ENCODE assay signal across 32 cellular contexts in the genomic region with DNA sequence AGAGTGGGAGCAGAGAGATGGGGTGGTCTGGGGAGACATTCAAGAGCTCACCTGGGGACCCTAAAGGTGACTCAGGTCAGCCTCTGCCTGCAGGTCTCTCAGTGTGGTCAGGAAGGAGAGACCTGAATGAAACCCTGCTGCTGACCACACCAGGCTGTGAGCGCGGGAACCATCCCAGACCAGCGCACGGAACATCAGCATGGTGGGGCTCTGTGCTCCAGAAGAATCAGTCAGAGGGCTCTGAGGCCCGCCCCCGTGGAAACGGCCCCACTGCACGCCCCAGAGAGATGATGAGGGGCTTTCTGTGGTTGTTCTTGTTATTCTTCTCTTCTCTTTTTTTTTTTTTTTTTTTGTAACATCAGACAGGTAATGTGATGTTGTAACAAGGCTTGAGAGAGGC.
"Had no signal": no experiment of that assay in that cellular context is flagged by ENCODE, and none has a peak within 500 bp of the region (broad histone marks: within the 10 kb centered on the region; RNA-seq: fewer than 3 reads in every experiment).

No MANE protein-coding gene starts in this region.

- H3K27ac Mint-ChIP-seq: activated B cell treated with CpG ODN at 0.5 μM for 24 hours; activated CD4-positive, alpha-beta memory T cell treated with anti-CD3 and anti-CD28 coated beads for 36 hours; activated CD4-positive, alpha-beta T cell treated with anti-CD3 and anti-CD28 coated beads, Interleukin-2, amount 10 ng/mL, durations not matched to agents 24 days and 14 days; activated CD8-positive, alpha-beta T cell treated with anti-CD3 and anti-CD28 coated beads for 36 hours; activated naive CD4-positive, alpha-beta T cell treated with anti-CD3 and anti-CD28 coated beads, Interleukin-2, amount 10 ng/mL, durations not matched to agents 7 days and 5 days; activated naive CD4-positive, alpha-beta T cell treated with anti-CD3 and anti-CD28 coated beads, Interleukin-2, amount 50 U/mL, for 24 hours; activated naive CD8-positive, alpha-beta T cell; activated naive CD8-positive, alpha-beta T cell treated with anti-CD3 and anti-CD28 coated beads, Interleukin-2, amount 10 ng/mL, durations not matched to agents 7 days and 5 days; activated naive CD8-positive, alpha-beta T cell treated with anti-CD3 and anti-CD28 coated beads, Interleukin-2, amount 50 U/mL, for 24 hours; activated T-cell treated with anti-CD3 and anti-CD28 coated beads, Interleukin-2, amount 50 U/mL, for 24 hours; activated T-helper 2 cell treated with anti-CD3 and anti-CD28 coated beads, Interferon-gamma antibody, Interleukin-2, Interleukin-4, amounts not matched to agents 10 μg/mL and 5 μg/mL and 100 μg/mL, durations not matched to agents 14 hours and 24 hours and 36 hours; T-cell; T-helper 17 cell; T-helper 2 cell treated with Interferon-gamma antibody and Interleukin-4, amounts not matched to agents 5 μg/mL and 100 μg/mL, for 36 hours had no signal

- H3K27me3 ChIP-seq: ascending aorta, cardiac muscle cell had no signal

- H3K4me3 Mint-ChIP-seq: activated B cell treated with CpG ODN at 0.5 μM for 24 hours; activated CD4-positive, alpha-beta memory T cell treated with anti-CD3 and anti-CD28 coated beads for 36 hours; activated CD4-positive, alpha-beta T cell treated with anti-CD3 and anti-CD28 coated beads, Interleukin-2, amount 10 ng/mL, durations not matched to agents 24 days and 14 days; activated CD8-positive, alpha-beta T cell treated with anti-CD3 and anti-CD28 coated beads for 36 hours; activated naive CD4-positive, alpha-beta T cell treated with anti-CD3 and anti-CD28 coated beads, Interleukin-2, amount 10 ng/mL, durations not matched to agents 7 days and 5 days; activated naive CD4-positive, alpha-beta T cell treated with anti-CD3 and anti-CD28 coated beads, Interleukin-2, amount 50 U/mL, for 24 hours; activated naive CD8-positive, alpha-beta T cell; activated naive CD8-positive, alpha-beta T cell treated with anti-CD3 and anti-CD28 coated beads, Interleukin-2, amount 10 ng/mL, durations not matched to agents 7 days and 5 days; activated naive CD8-positive, alpha-beta T cell treated with anti-CD3 and anti-CD28 coated beads, Interleukin-2, amount 50 U/mL, for 24 hours; activated T-cell treated with anti-CD3 and anti-CD28 coated beads, Interleukin-2, amount 50 U/mL, for 24 hours; brain; central memory CD8-positive, alpha-beta T cell; T-cell; T-helper 17 cell; T-helper 2 cell treated with Interferon-gamma antibody and Interleukin-4, amounts not matched to agents 5 μg/mL and 100 μg/mL, for 36 hours had no signal

- H3K4me1 ChIP-seq: ascending aorta had no signal

- H3K36me3 ChIP-seq: ascending aorta, cardiac muscle cell had no signal

- H3K36me3 Mint-ChIP-seq: activated CD4-positive, alpha-beta memory T cell treated with anti-CD3 and anti-CD28 coated beads for 36 hours; activated naive CD4-positive, alpha-beta T cell treated with anti-CD3 and anti-CD28 coated beads, Interleukin-2, amount 10 ng/mL, durations not matched to agents 7 days and 5 days; activated naive CD4-positive, alpha-beta T cell treated with anti-CD3 and anti-CD28 coated beads, Interleukin-2, amount 50 U/mL, for 24 hours; activated naive CD8-positive, alpha-beta T cell; activated naive CD8-positive, alpha-beta T cell treated with anti-CD3 and anti-CD28 coated beads, Interleukin-2, amount 10 ng/mL, durations not matched to agents 7 days and 5 days; brain; T-cell had no signal

- H3K9me3 Mint-ChIP-seq: activated B cell treated with CpG ODN at 0.5 μM for 24 hours; activated CD4-positive, alpha-beta memory T cell treated with anti-CD3 and anti-CD28 coated beads for 36 hours; activated CD4-positive, alpha-beta T cell treated with anti-CD3 and anti-CD28 coated beads, Interleukin-2, amount 10 ng/mL, durations not matched to agents 24 days and 14 days; activated CD8-positive, alpha-beta T cell treated with anti-CD3 and anti-CD28 coated beads for 36 hours; activated naive CD4-positive, alpha-beta T cell treated with anti-CD3 and anti-CD28 coated beads, Interleukin-2, amount 10 ng/mL, durations not matched to agents 7 days and 5 days; activated naive CD4-positive, alpha-beta T cell treated with anti-CD3 and anti-CD28 coated beads, Interleukin-2, amount 50 U/mL, for 24 hours; activated naive CD8-positive, alpha-beta T cell treated with anti-CD3 and anti-CD28 coated beads, Interleukin-2, amount 10 ng/mL, durations not matched to agents 7 days and 5 days; activated naive CD8-positive, alpha-beta T cell treated with anti-CD3 and anti-CD28 coated beads, Interleukin-2, amount 50 U/mL, for 24 hours; activated T-cell treated with anti-CD3 and anti-CD28 coated beads, Interleukin-2, amount 50 U/mL, for 24 hours; activated T-helper 2 cell treated with anti-CD3 and anti-CD28 coated beads, Interferon-gamma antibody, Interleukin-2, Interleukin-4, amounts not matched to agents 10 μg/mL and 5 μg/mL and 100 μg/mL, durations not matched to agents 14 hours and 24 hours and 36 hours; central memory CD8-positive, alpha-beta T cell; T-cell; T-helper 2 cell treated with Interferon-gamma antibody and Interleukin-4, amounts not matched to agents 5 μg/mL and 100 μg/mL, for 36 hours had no signal

- H3K27me3 Mint-ChIP-seq: activated CD4-positive, alpha-beta T cell treated with anti-CD3 and anti-CD28 coated beads, Interleukin-2, amount 10 ng/mL, durations not matched to agents 24 days and 14 days; activated naive CD4-positive, alpha-beta T cell treated with anti-CD3 and anti-CD28 coated beads, Interleukin-2, amount 10 ng/mL, durations not matched to agents 7 days and 5 days; activated naive CD4-positive, alpha-beta T cell treated with anti-CD3 and anti-CD28 coated beads, Interleukin-2, amount 50 U/mL, for 24 hours; activated naive CD8-positive, alpha-beta T cell treated with anti-CD3 and anti-CD28 coated beads, Interleukin-2, amount 10 ng/mL, durations not matched to agents 7 days and 5 days had no signal

- ATAC-seq: activated CD8-positive, alpha-beta T cell treated with anti-CD3 and anti-CD28 coated beads for 36 hours; activated naive CD8-positive, alpha-beta T cell treated with anti-CD3 and anti-CD28 coated beads, Interleukin-2, amount 50 U/mL, for 24 hours; T-cell; T-helper 17 cell had no signal

- H3K9me3 ChIP-seq: ascending aorta had no signal

- H3K27ac ChIP-seq: ascending aorta, cardiac muscle cell, VCaP had no signal

- H3K4me1 Mint-ChIP-seq: activated B cell treated with CpG ODN at 0.5 μM for 24 hours; activated CD4-positive, alpha-beta T cell treated with anti-CD3 and anti-CD28 coated beads, Interleukin-2, amount 10 ng/mL, durations not matched to agents 24 days and 14 days; activated naive CD4-positive, alpha-beta T cell treated with anti-CD3 and anti-CD28 coated beads, Interleukin-2, amount 10 ng/mL, durations not matched to agents 7 days and 5 days; activated naive CD4-positive, alpha-beta T cell treated with anti-CD3 and anti-CD28 coated beads, Interleukin-2, amount 50 U/mL, for 24 hours; activated naive CD8-positive, alpha-beta T cell treated with anti-CD3 and anti-CD28 coated beads, Interleukin-2, amount 10 ng/mL, durations not matched to agents 7 days and 5 days; activated naive CD8-positive, alpha-beta T cell treated with anti-CD3 and anti-CD28 coated beads, Interleukin-2, amount 50 U/mL, for 24 hours; central memory CD8-positive, alpha-beta T cell; T-cell; T-helper 17 cell had no signal

- DNase-seq: activated B cell treated with CpG ODN at 0.5 μM for 24 hours; activated CD4-positive, alpha-beta memory T cell treated with anti-CD3 and anti-CD28 coated beads for 36 hours; activated CD4-positive, alpha-beta T cell treated with anti-CD3 and anti-CD28 coated beads for 4 hours; activated CD4-positive, alpha-beta T cell treated with anti-CD3 and anti-CD28 coated beads, Interleukin-2, amount 50 U/mL, for 1 hour; activated CD4-positive, alpha-beta T cell treated with anti-CD3 and anti-CD28 coated beads, Interleukin-2, amount 50 U/mL, for 4 hours; activated CD4-positive, CD25-positive, alpha-beta regulatory T cell treated with anti-CD3 and anti-CD28 coated beads, Interleukin-2, amount 50 U/mL, for 72 hours; activated CD8-positive, alpha-beta memory T cell treated with anti-CD3 and anti-CD28 coated beads, Interleukin-2, amount 50 U/mL, for 48 hours; activated CD8-positive, alpha-beta T cell treated with anti-CD3 and anti-CD28 coated beads for 36 hours; activated effector memory CD4-positive, alpha-beta T cell treated with Interleukin-2 at 50 U/mL for 16 hours; activated gamma-delta T cell; activated naive CD4-positive, alpha-beta T cell treated with anti-CD3 and anti-CD28 coated beads, Interleukin-2, amount 10 ng/mL, durations not matched to agents 7 days and 5 days; activated naive CD4-positive, alpha-beta T cell treated with Interleukin-2 at 50 U/mL for 16 hours; activated naive CD8-positive, alpha-beta T cell treated with anti-CD3 and anti-CD28 coated beads, Interleukin-2, amount 10 ng/mL, durations not matched to agents 7 days and 5 days; activated naive CD8-positive, alpha-beta T cell treated with anti-CD3 and anti-CD28 coated beads, Interleukin-2, amount 50 U/mL, for 24 hours; activated T-cell treated with anti-CD3 and anti-CD28 coated beads, Interleukin-2, amount 50 U/mL, for 24 hours; activated T-cell treated with anti-CD3 and anti-CD28 coated beads, Interleukin-2, amount 50 U/mL, for 48 hours; amygdala; anterior cingulate cortex; caudate nucleus; T-cell; T-helper 17 cell; T-helper 9 cell had no signal

- H3K4me3 ChIP-seq: ascending aorta, cardiac muscle cell had no signal
